1 cellular context compared by ENCODE assay signal in the genomic region with DNA sequence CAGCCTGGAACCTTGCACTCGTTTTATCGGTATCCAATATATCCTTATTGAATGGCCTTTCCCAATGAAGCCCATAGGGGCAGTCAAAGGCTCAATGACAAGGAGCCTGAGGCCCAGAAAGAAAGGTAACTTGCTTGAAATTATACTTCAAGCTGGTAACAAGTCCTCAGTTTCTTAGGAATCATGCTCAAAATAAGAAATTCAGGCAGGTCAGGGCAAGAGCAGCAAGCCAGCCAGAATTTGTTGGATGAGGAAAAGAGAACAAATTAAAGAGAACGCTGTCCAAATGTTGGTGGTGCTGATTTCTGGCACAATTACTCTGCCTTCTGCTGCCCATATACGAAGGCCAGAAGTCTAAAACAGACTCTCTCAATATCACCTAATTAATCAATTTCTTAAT.
TF ChIP-seq lines count a peak whose summit lies in the region.

No MANE protein-coding gene starts in this region.

TF ChIP-seq in K562, 482 proteins besides CTCF, POLR2A, EP300 and RAD21 (continued from another document):
- TF ChIP-seq, protein P1, sequence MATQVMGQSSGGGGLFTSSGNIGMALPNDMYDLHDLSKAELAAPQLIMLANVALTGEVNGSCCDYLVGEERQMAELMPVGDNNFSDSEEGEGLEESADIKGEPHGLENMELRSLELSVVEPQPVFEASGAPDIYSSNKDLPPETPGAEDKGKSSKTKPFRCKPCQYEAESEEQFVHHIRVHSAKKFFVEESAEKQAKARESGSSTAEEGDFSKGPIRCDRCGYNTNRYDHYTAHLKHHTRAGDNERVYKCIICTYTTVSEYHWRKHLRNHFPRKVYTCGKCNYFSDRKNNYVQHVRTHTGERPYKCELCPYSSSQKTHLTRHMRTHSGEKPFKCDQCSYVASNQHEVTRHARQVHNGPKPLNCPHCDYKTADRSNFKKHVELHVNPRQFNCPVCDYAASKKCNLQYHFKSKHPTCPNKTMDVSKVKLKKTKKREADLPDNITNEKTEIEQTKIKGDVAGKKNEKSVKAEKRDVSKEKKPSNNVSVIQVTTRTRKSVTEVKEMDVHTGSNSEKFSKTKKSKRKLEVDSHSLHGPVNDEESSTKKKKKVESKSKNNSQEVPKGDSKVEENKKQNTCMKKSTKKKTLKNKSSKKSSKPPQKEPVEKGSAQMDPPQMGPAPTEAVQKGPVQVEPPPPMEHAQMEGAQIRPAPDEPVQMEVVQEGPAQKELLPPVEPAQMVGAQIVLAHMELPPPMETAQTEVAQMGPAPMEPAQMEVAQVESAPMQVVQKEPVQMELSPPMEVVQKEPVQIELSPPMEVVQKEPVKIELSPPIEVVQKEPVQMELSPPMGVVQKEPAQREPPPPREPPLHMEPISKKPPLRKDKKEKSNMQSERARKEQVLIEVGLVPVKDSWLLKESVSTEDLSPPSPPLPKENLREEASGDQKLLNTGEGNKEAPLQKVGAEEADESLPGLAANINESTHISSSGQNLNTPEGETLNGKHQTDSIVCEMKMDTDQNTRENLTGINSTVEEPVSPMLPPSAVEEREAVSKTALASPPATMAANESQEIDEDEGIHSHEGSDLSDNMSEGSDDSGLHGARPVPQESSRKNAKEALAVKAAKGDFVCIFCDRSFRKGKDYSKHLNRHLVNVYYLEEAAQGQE (CRISPR knock-in tag; IDR thresholded peaks at IDR 0.05; ENCODE audit: low read depth), result peak; percentile 92
- TF ChIP-seq RCOR1 (IDR thresholded peaks at IDR 0.05; ENCODE audit: borderline replicate concordance in 1 of 2, low read depth in 2 of 2, low read length in 2 of 2) (0 out of 4 replicates have a peak, but pooled peaks of 1 of the 2 experiments have one; percentile 11), ZC3H11A (IDR thresholded peaks at IDR 0.05; ENCODE audit: low read depth, low read length) (no peak), ZNF121 (CRISPR knock-in tag; conservative IDR thresholded peaks at IDR 0.05) (no peak), SMAD2 (IDR thresholded peaks at IDR 0.05; ENCODE audit: low read depth, low read length) (no peak), KDM1A (IDR thresholded peaks at IDR 0.05) (no peak)
- TF ChIP-seq, protein P2, sequence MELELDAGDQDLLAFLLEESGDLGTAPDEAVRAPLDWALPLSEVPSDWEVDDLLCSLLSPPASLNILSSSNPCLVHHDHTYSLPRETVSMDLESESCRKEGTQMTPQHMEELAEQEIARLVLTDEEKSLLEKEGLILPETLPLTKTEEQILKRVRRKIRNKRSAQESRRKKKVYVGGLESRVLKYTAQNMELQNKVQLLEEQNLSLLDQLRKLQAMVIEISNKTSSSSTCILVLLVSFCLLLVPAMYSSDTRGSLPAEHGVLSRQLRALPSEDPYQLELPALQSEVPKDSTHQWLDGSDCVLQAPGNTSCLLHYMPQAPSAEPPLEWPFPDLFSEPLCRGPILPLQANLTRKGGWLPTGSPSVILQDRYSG (tag; conservative IDR thresholded peaks at IDR 0.05; ENCODE audit: low read depth), result 0 out of 2 replicates have a peak, but pooled peaks have one; percentile 44
